In the genomic region with DNA sequence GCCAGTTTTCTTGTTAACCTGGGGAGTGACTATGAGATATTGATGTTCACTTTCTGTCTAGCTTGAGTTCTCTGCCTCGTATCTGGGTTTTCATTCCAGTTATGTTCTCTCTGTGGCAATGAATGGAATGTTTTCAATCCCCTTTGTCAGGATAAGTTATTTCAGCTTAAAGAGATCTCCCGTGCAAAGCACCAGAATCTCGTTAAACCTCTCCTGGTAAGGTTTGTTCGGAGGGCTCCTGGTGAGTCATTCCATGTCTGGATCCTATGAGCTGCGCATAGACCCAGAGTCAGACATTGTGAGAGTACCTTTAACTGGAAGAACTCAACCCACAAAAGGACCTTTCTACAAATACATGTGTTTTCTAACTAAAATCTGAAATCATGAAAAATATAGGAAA, we compare ENCODE assay signal across 27 cellular contexts. TPM values are rescaled to one million over a fixed set of nuclear protein-coding genes. Genes with fewer than 3 reads are reported as not detected.
DNase-seq lines count a peak whose midpoint lies in the region; ATAC-seq, FAIRE-seq and TF ChIP-seq lines count a peak whose summit lies in the region.
"Had no signal": no experiment of that assay in that cellular context is flagged by ENCODE, and none has a peak within 500 bp of the region (broad histone marks: within the 10 kb centered on the region; RNA-seq: fewer than 3 reads in every experiment).

No MANE protein-coding gene starts in this region.

- H4K8ac ChIP-seq in mesenchymal stem cell (ENCODE audit: low read length) = no peak overlapping the region

- TF ChIP-seq CTCF in cardiac fibroblast (IDR thresholded peaks at IDR 0.05; ENCODE audit: low read depth, low read length) = no peak
- TF ChIP-seq CTCF in Peyer's patch (IDR thresholded peaks at IDR 0.05) = no peak

- no peaks in the 10 kb centered on the region for H3K36me3 ChIP-seq in mesenchymal stem cell (ENCODE audit: control insufficient read depth in 1 of 2, insufficient read depth in 2 of 2, low read depth in 1 of 2, low read length in 2 of 2)
- H3K36me3 ChIP-seq in Peyer's patch = no peaks in the 10 kb centered on the region
- H3K36me3 ChIP-seq: right lobe of liver, SJCRH30, uterus had no signal

- no peak overlapping the region for H3K23ac ChIP-seq in mesenchymal stem cell (ENCODE audit: low read length in 2 of 2)

- H3K4me1 ChIP-seq in mesenchymal stem cell (ENCODE audit: control insufficient read depth, insufficient read depth, low read depth, low read length) (peaks cover 4% of the 10 kb centered on the region), Peyer's patch (no peaks in the 10 kb centered on the region)
- H3K4me1 ChIP-seq: right lobe of liver, SJCRH30, uterus had no signal

- H3K9me3 ChIP-seq in mesenchymal stem cell (ENCODE audit: control insufficient read depth, low read length) (no peaks in the 10 kb centered on the region), Peyer's patch (no peaks in the 10 kb centered on the region)
- H3K9me3 ChIP-seq: right lobe of liver, SJCRH30, uterus had no signal

- DNase-seq in M059J (ENCODE audit: low read depth) = peak; percentile 86
- peak; percentile 47 to 53 for DNase-seq in cardiac fibroblast (ENCODE audit: low read depth in 2 of 2)
- DNase-seq in mesenchymal stem cell = peak; percentile 60
- peak; percentile 40 for DNase-seq in urothelium cell line (ENCODE audit: low spot score)
- no peak for DNase-seq in Peyer's patch
- DNase-seq: activated CD4-positive, alpha-beta T cell treated with anti-CD3 and anti-CD28 coated beads, Interleukin-2, amount 50 U/mL, for 4 hours; activated CD4-positive, CD25-positive, alpha-beta regulatory T cell; activated naive CD4-positive, alpha-beta T cell treated with anti-CD3 and anti-CD28 coated beads, Interleukin-2, amount 10 ng/mL, durations not matched to agents 7 days and 5 days; amniotic stem cell; caudate nucleus; DMS79 treated with DMSO at 0.1 percent for 48 hours; NCI-H1048; NCI-H1930; NCI-H526; nephron progenitor cell; right lobe of liver; SJCRH30; stimulated activated naive CD4-positive, alpha-beta T cell; uterus had no signal

- 27% methylated on average over 4 of the region's 5 CpGs for WGBS in mesenchymal stem cell

- no peak overlapping the region for H3K4me3 ChIP-seq in cardiac fibroblast (replicated peaks in 1 of 2; ENCODE audit: low read depth in 2 of 2, low read length in 2 of 2)
- H3K4me3 ChIP-seq in mesenchymal stem cell (ENCODE audit: insufficient read depth in 1 of 2, low read depth in 1 of 2, low read length in 2 of 2) = no peak overlapping the region
- no peak overlapping the region for H3K4me3 ChIP-seq in Peyer's patch
- H3K4me3 ChIP-seq: GM12878, right lobe of liver, SJCRH30, uterus had no signal

- no peak overlapping the region for H2BK12ac ChIP-seq in mesenchymal stem cell (ENCODE audit: low read length in 2 of 2)

- no peak overlapping the region for H2BK5ac ChIP-seq in mesenchymal stem cell (ENCODE audit: low read depth, low read length, poor library complexity, severe bottlenecking)

- no peak overlapping the region for H3K9ac ChIP-seq in mesenchymal stem cell (ENCODE audit: low read length)

- ATAC-seq in GM18907 (IDR thresholded peaks at IDR 0.05; ENCODE audit: unreplicated experiment) (no peak), esophagus mucosa (no peak)
- ATAC-seq: GM12878, HepG2, right lobe of liver had no signal

- no peak overlapping the region for H3K27ac ChIP-seq in mesenchymal stem cell (ENCODE audit: low read length, poor library complexity, severe bottlenecking)
- H3K27ac ChIP-seq in Peyer's patch = no peak overlapping the region
- H3K27ac ChIP-seq: right lobe of liver, SJCRH30, uterus had no signal

- no peak overlapping the region for H3K4me2 ChIP-seq in mesenchymal stem cell (ENCODE audit: low read length, poor library complexity, severe bottlenecking)

- no peak overlapping the region for H3K14ac ChIP-seq in mesenchymal stem cell (ENCODE audit: low read length in 2 of 2)

- H4K91ac ChIP-seq in mesenchymal stem cell (ENCODE audit: low read length) = no peak overlapping the region

- no peak overlapping the region for H3K4ac ChIP-seq in mesenchymal stem cell (ENCODE audit: low read depth in 1 of 2, low read length in 2 of 2)

- H3K79me1 ChIP-seq in mesenchymal stem cell (replicated peaks; ENCODE audit: low read length, poor library complexity, severe bottlenecking) = no peaks in the 10 kb centered on the region

- no peak overlapping the region for H2AFZ ChIP-seq in mesenchymal stem cell (ENCODE audit: low read depth, low read length)

- TF ChIP-seq POLR2A in Peyer's patch (IDR thresholded peaks at IDR 0.05) = no peak

- FAIRE-seq in urothelium cell line (lab: Jason Lieb, UNC) = no peak
- FAIRE-seq: GM12878, HepG2, RCC 7860 had no signal

- no peak overlapping the region for H2AK5ac ChIP-seq in mesenchymal stem cell (ENCODE audit: low read length, severe bottlenecking)

- H2BK120ac ChIP-seq in mesenchymal stem cell (ENCODE audit: low read depth, low read length) = no peak overlapping the region

- H3K27me3 ChIP-seq in mesenchymal stem cell (ENCODE audit: control insufficient read depth in 1 of 2, insufficient read depth in 1 of 2, low read length in 2 of 2) (no peaks in the 10 kb centered on the region), Peyer's patch (no peaks in the 10 kb centered on the region)
- H3K27me3 ChIP-seq: right lobe of liver, SJCRH30, uterus had no signal

- no peak overlapping the region for H2BK15ac ChIP-seq in mesenchymal stem cell (ENCODE audit: low read depth, poor library complexity, severe bottlenecking)

- H3K18ac ChIP-seq in mesenchymal stem cell (ENCODE audit: low read depth in 1 of 2, low read length in 2 of 2) = no peak overlapping the region

RNA-seq across cellular contexts. Expression of gene KDR, which starts 51.0 kb away (rescaled TPM):
- total RNA-seq in M059J (2014; rRNA removed; shearing (Covaris generic)) = 0.27 and 0.42 TPM in 2 replicates
- 1.7 TPM for polyA plus RNA-seq in mesenchymal stem cell (2013, experiment 1 of 2)
- polyA plus RNA-seq in mesenchymal stem cell (2013, experiment 2 of 2) = 1.5 TPM
- total RNA-seq in Peyer's patch (10 to 100 TPM in 1 of 4 donors, 1 to 10 TPM in 3; 5.2 to 24.8 (median 6.2) TPM), esophagus mucosa (4.2 TPM)
- total RNA-seq: activated T-helper 1 cell treated with anti-CD3 and anti-CD28 coated beads, Interleukin-12 subunit alpha, Interleukin-12 subunit beta, Interleukin-2, Interleukin-4 antibody, amounts not matched to agents 30 ng/mL and 10 ng/mL and 1 ng/mL, durations not matched to agents 14 hours and 24 hours and 36 hours; fibroblast of lung; HepG2 had no signal
- polyA plus RNA-seq: CD14-positive monocyte, HepG2 had no signal

Comparison
In these comparisons a context has a peak if more than half of its experiments do, and no peak if none do; other contexts are left out.
1. DNase-seq: peak in M059J (single experiment), cardiac fibroblast (2 of 2), mesenchymal stem cell (single experiment) and urothelium cell line (single experiment); none in Peyer's patch (0 of 3).